Comparison of ENCODE assay signal across 8 cellular contexts in the genomic region with DNA sequence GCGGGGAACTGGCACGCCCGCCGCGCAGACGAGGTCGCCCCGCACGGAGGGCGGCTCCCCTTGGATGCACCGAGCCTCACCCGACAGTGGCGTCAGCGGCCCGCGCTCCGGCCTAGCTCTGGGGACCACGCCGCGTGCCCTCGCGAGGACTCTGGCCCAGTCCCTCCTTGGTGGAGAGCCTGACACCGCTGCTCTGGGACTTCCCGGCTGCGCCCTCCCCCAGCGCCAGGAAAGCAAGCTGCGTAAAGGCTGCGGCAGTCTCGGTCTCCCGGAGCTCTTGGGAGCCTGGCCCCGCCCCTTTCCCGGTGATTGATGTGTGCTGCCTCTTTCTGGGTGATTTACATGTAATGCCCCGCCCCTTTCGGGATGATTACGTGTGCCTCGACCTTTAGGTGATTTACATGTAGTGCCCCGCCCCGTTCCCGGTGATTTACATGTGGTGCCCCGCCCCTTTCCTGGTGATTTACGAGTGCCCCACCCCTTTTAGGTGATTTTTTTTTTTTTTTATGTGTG. TPM values are rescaled to one million over a fixed set of nuclear protein-coding genes. Genes with fewer than 3 reads are reported as not detected.
A peak's percentile ranks its signal among the peaks of the same experiment; 100 is the strongest.
DNase-seq lines count a peak whose midpoint lies in the region; ATAC-seq and TF ChIP-seq lines count a peak whose summit lies in the region.

A gene (minus strand): TSS at position 248 of the 513 bp plus-strand sequence. CDS start 252 bp downstream, outside the sequence.

- H3F3A ChIP-seq in PC-3 (ENCODE audit: low read length, unreplicated experiment): no peaks in the 10 kb centered on the region

- H3K4me1 ChIP-seq in PC-3 (ENCODE audit: insufficient read depth, low read length) (peaks cover 16% of the 10 kb centered on the region), esophagus muscularis mucosa (peaks cover 29 to 64% (median 62%) of the 10 kb centered on the region in 4 donors), muscle layer of duodenum (ENCODE audit: control insufficient read depth in 1 of 2, insufficient read depth in 2 of 2, low read length in 2 of 2) (peaks cover 4 to 33% of the 10 kb centered on the region in 2 donors)

- H3K27me3 ChIP-seq in PC-3 (ENCODE audit: low read length): no peaks in the 10 kb centered on the region
- no peaks in the 10 kb centered on the region for H3K27me3 ChIP-seq in esophagus muscularis mucosa
- no peaks in the 10 kb centered on the region for H3K27me3 ChIP-seq in muscle layer of duodenum (ENCODE audit: low read depth, low read length)

- peaks cover 36% of the 10 kb centered on the region for H3K4me1 Mint-ChIP-seq in activated T-cell treated with anti-CD3 and anti-CD28 coated beads, Interleukin-2, amount 50 U/mL, for 72 hours (ENCODE audit: low read depth)

- H4K20me1 ChIP-seq in PC-3 (ENCODE audit: low read length): peaks cover 16% of the 10 kb centered on the region

- no TSS peak for BruUV-seq in PC-3 (replicated peaks; lab: Mats Ljungman, UMichigan)

- no peak for TF ChIP-seq CTCF in PC-3 (conservative IDR thresholded peaks at IDR 0.05; ENCODE audit: low read depth, low read length)
- no peak for TF ChIP-seq CTCF in esophagus muscularis mucosa (IDR thresholded peaks at IDR 0.05)

- ATAC-seq in GM21528 (IDR thresholded peaks at IDR 0.05; ENCODE audit: low FRiP score, unreplicated experiment): peak; percentile 68
- peak; percentile 56 for ATAC-seq in PC-3
- ATAC-seq in activated T-cell treated with anti-CD3 and anti-CD28 coated beads, Interleukin-2, amount 50 U/mL, for 72 hours (replicated peaks in 1 of 2): peak; percentile 67 to 68

- H3K9me3 ChIP-seq in PC-3 (ENCODE audit: low read length): no peaks in the 10 kb centered on the region
- no peaks in the 10 kb centered on the region for H3K9me3 ChIP-seq in esophagus muscularis mucosa
- no peaks in the 10 kb centered on the region for H3K9me3 ChIP-seq in muscle layer of duodenum (ENCODE audit: control insufficient read depth in 1 of 2, low read length in 2 of 2)

- H3K9me2 ChIP-seq in PC-3 (replicated peaks; ENCODE audit: low read length): no peaks in the 10 kb centered on the region

- peak within 1 kb of the TSS; percentile 87 for H3K9ac ChIP-seq in PC-3 (ENCODE audit: low read length)

- DNase-seq in DMS114 treated with DMSO at 0.1 percent for 48 hours (lab: John Stamatoyannopoulos, UW; ENCODE audit: unreplicated experiment) (peak; percentile 91), HuH-7 (ENCODE audit: low spot score) (peak; percentile 66), PC-3 (peak; percentile 99), esophagus muscularis mucosa (ENCODE audit: extremely low spot score) (peak; percentile 100)
- peak; percentile 99 for DNase-seq in activated T-cell treated with anti-CD3 and anti-CD28 coated beads, Interleukin-2, amount 50 U/mL, for 72 hours
- DNase-seq in stimulated activated CD8-positive, alpha-beta memory T cell treated with anti-CD3 and anti-CD28 coated beads, Interleukin-7, amount 100 ng/mL, for 24 hours (ENCODE audit: low read depth): peak; percentile 89

- intact Hi-C loops in PC-3 (cut with micrococcal nuclease) (loop anchor here (2.0 kb wide), 2 partner anchors 15 to 33 kb away; a partner anchor contains a TSS), esophagus muscularis mucosa (cut with DNase I) (no loop called here)

- POLR2A ChIA-PET in PC-3 (lab: Charles Lee; ENCODE audit: unreplicated experiment): interaction anchor here (0.6 to 1.2 kb wide), 5 partner anchors 15 to 1136 kb away, joined by 3 to 6 read pairs (median 3); a partner anchor contains a TSS

- H3K4me2 ChIP-seq in PC-3 (ENCODE audit: low read length): peak within 1 kb of the TSS; percentile 91

- H3K9me3 Mint-ChIP-seq in activated T-cell treated with anti-CD3 and anti-CD28 coated beads, Interleukin-2, amount 50 U/mL, for 72 hours: no peaks in the 10 kb centered on the region

- peak within 1 kb of the TSS; percentile 85 for H3K27ac Mint-ChIP-seq in activated T-cell treated with anti-CD3 and anti-CD28 coated beads, Interleukin-2, amount 50 U/mL, for 72 hours

- H3K27ac ChIP-seq in PC-3 (ENCODE audit: low read length) (peak within 1 kb of the TSS; percentile 87), esophagus muscularis mucosa (replicated peaks in 1 of 4) (peak within 1 kb of the TSS; percentile 90 to 98 (median 96)), muscle layer of duodenum (ENCODE audit: low read length) (peak within 1 kb of the TSS; percentile 77)

- H3K4me3 Mint-ChIP-seq in activated T-cell treated with anti-CD3 and anti-CD28 coated beads, Interleukin-2, amount 50 U/mL, for 72 hours: peak within 1 kb of the TSS; percentile 83 to 85

- under 1% methylated on average over 14 of the region's 41 CpGs for WGBS in esophagus muscularis mucosa

- H3K79me2 ChIP-seq in PC-3 (ENCODE audit: low read length): peaks cover 37% of the 10 kb centered on the region

- TF ChIP-seq EP300 in esophagus muscularis mucosa (IDR thresholded peaks at IDR 0.05): no peak

- peak; percentile 94 for TF ChIP-seq POLR2A in esophagus muscularis mucosa (IDR thresholded peaks at IDR 0.05; ENCODE audit: low read depth)

- H3K36me3 ChIP-seq in PC-3 (ENCODE audit: low read depth, low read length) (peaks cover 27% of the 10 kb centered on the region; the same call in 1 of the 2 replicates), esophagus muscularis mucosa (peaks cover 26 to 38% (median 38%) of the 10 kb centered on the region in 4 donors), muscle layer of duodenum (ENCODE audit: control insufficient read depth in 1 of 2, insufficient read depth in 2 of 2, low read length in 2 of 2) (peaks cover 17 to 34% of the 10 kb centered on the region in 2 donors)

- peaks cover 7 to 13% of the 10 kb centered on the region in 2 donors for H3K36me3 Mint-ChIP-seq in activated T-cell treated with anti-CD3 and anti-CD28 coated beads, Interleukin-2, amount 50 U/mL, for 72 hours (ENCODE audit: insufficient read depth in 2 of 2)

- H2AFZ ChIP-seq in PC-3 (ENCODE audit: low read length): peak within 1 kb of the TSS; percentile 91

- CTCF ChIA-PET in PC-3 (lab: Charles Lee): interaction anchor here (0.6 kb wide), 2 partner anchors 15 to 34 kb away, joined by 3 read pairs; a partner anchor contains a TSS

- H3K27me3 Mint-ChIP-seq in activated T-cell treated with anti-CD3 and anti-CD28 coated beads, Interleukin-2, amount 50 U/mL, for 72 hours (ENCODE audit: low read depth): no peaks in the 10 kb centered on the region

- H3K4me3 ChIP-seq in PC-3 (ENCODE audit: low read length) (peak within 1 kb of the TSS; percentile 75), esophagus muscularis mucosa (peak within 1 kb of the TSS; percentile 68 to 90 (median 70)), muscle layer of duodenum (ENCODE audit: low read depth in 1 of 2, low read length in 2 of 2) (peak within 1 kb of the TSS; percentile 60 to 69)

RNA-seq across cellular contexts. Expression of the gene that starts here (rescaled TPM):
- total RNA-seq in PC-3 (2014; rRNA removed) (7.1 and 12.6 TPM in 2 replicates), esophagus muscularis mucosa (1 to 10 TPM; 5.4 to 9.3 (median 8.1) TPM)
- total RNA-seq in activated T-cell treated with anti-CD3 and anti-CD28 coated beads, Interleukin-2, amount 50 U/mL, for 72 hours: 1 to 10 TPM; 3.1 to 5.8 TPM

Comparison
In these comparisons a context has a peak if more than half of its experiments do, and no peak if none do; other contexts are left out.
1. Peak in every context shown above with its lines: DNase-seq, ATAC-seq, H3K4me3 ChIP-seq and H3K27ac ChIP-seq.